In genomic region chr1:201739054-201739453, GRCh38 we compare ENCODE assay signal across 8 cellular contexts.
DNase-seq lines count a peak whose midpoint lies in the region; ATAC-seq, FAIRE-seq and TF ChIP-seq lines count a peak whose summit lies in the region.

No MANE protein-coding gene starts in this region.

- H2AFZ ChIP-seq in GM23248: no peak overlapping the region

- WGBS in GM23248 (ENCODE audit: low coverage in 1 of 2, low lambda C conversion rate in 2 of 2, missing lambda C conversion rate in 2 of 2), 2 experiments: 12 to 17% methylated on average over 11 of the region's 11 CpGs
- WGBS in gastroesophageal sphincter (ENCODE audit: low coverage in 1 of 2), 2 donors: 50 to 69% methylated on average over 5 to 8 of the region's 11 CpGs
- 22 to 32% (median 27%) methylated on average over 11 of the region's 11 CpGs for WGBS in psoas muscle, 3 donors

- intact Hi-C loops in psoas muscle (cut with DNase I): no loop called here

- peak; percentile 33 for ATAC-seq in gastroesophageal sphincter
- peak in 2 of 4 donors; percentile 2 to 7 for ATAC-seq in psoas muscle

- H3K4me1 ChIP-seq in GM23248 (ENCODE audit: insufficient read depth) (peaks cover 65% of the 10 kb centered on the region), gastroesophageal sphincter (peaks cover 0 to 77% (median 31%) of the 10 kb centered on the region in 3 donors), psoas muscle (peaks cover 14% of the 10 kb centered on the region)

- H3K9me3 ChIP-seq in GM23248 (ENCODE audit: low read depth): no peaks in the 10 kb centered on the region
- no peaks in the 10 kb centered on the region for H3K9me3 ChIP-seq in gastroesophageal sphincter
- no peaks in the 10 kb centered on the region for H3K9me3 ChIP-seq in psoas muscle

- no peak for FAIRE-seq in GM19239 (lab: Jason Lieb, UNC)

- in situ Hi-C loops in GM23248 (cut with MboI): no loop called here

- peaks cover 64% of the 10 kb centered on the region for H3F3A ChIP-seq in GM23248 (ENCODE audit: insufficient read depth)

- TF ChIP-seq CTCF in VCaP (conservative IDR thresholded peaks at IDR 0.05) (no peak), gastroesophageal sphincter (IDR thresholded peaks at IDR 0.05) (no peak), psoas muscle (IDR thresholded peaks at IDR 0.05) (no peak)

- H3K27ac ChIP-seq in GM23248: peak overlapping the region; percentile 76
- peak overlapping the region; percentile 60; the same call in 1 of the 2 replicates for H3K27ac ChIP-seq in VCaP
- peak overlapping the region in 3 of 4 donors; percentile 71 to 84 (median 75) for H3K27ac ChIP-seq in gastroesophageal sphincter
- H3K27ac ChIP-seq in psoas muscle: no peak overlapping the region

- H3K79me2 ChIP-seq in GM23248 (ENCODE audit: insufficient read depth): peaks cover 100% of the 10 kb centered on the region

- H4K20me1 ChIP-seq in GM23248 (ENCODE audit: insufficient read depth): 0 out of 2 replicates have a peak, but pooled peaks cover 4% of the 10 kb centered on the region

- H3K4me3 ChIP-seq in GM23248: peak overlapping the region; percentile 85
- peak overlapping the region; percentile 42 to 72 for H3K4me3 ChIP-seq in gastroesophageal sphincter
- H3K4me3 ChIP-seq in psoas muscle: peak overlapping the region; percentile 61

- H3K36me3 ChIP-seq in GM23248 (ENCODE audit: low read depth): peaks cover 6% of the 10 kb centered on the region; the same call in 1 of the 2 replicates
- H3K36me3 ChIP-seq in gastroesophageal sphincter: no peaks in the 10 kb centered on the region
- no peaks in the 10 kb centered on the region for H3K36me3 ChIP-seq in psoas muscle (ENCODE audit: insufficient read depth in 1 of 2, low read depth in 1 of 2)

- no peaks in the 10 kb centered on the region for H3K9me2 ChIP-seq in GM23248 (ENCODE audit: insufficient read depth)

- peak overlapping the region; percentile 92 for H3K9ac ChIP-seq in GM23248

- DNase-seq in GM23248 (peak; percentile 46), psoas muscle (no peak), Ammon's horn (ENCODE audit: low spot score) (no peak), NCI-H524 (lab: John Stamatoyannopoulos, UW) (no peak), GM19239 (ENCODE audit: insufficient read length, low spot score) (no peak), dedifferentiated amniotic fluid mesenchymal stem cell (ENCODE audit: extremely low spot score) (no peak)

- H3K27me3 ChIP-seq in GM23248 (replicated peaks; ENCODE audit: insufficient read depth) (no peaks in the 10 kb centered on the region), gastroesophageal sphincter (no peaks in the 10 kb centered on the region), psoas muscle (ENCODE audit: insufficient read depth in 3 of 3, low read length in 2 of 3) (peaks cover 0 to 28% (median 0%) of the 10 kb centered on the region in 3 donors)

- no peak for TF ChIP-seq EP300 in gastroesophageal sphincter (IDR thresholded peaks at IDR 0.05)

- H3K4me2 ChIP-seq in GM23248 (ENCODE audit: unreplicated experiment): peak overlapping the region; percentile 94

- no peak for TF ChIP-seq POLR2A in gastroesophageal sphincter (IDR thresholded peaks at IDR 0.05)
